Comparison of ENCODE assay signal across 8 cellular contexts in genomic region chr6:142300758-142301251, GRCh38. TPM values are rescaled to one million over a fixed set of nuclear protein-coding genes. Genes with fewer than 3 reads are reported as not detected.
A peak's percentile ranks its signal among the peaks of the same experiment; 100 is the strongest.
DNase-seq lines count a peak whose midpoint lies in the region; ATAC-seq and TF ChIP-seq lines count a peak whose summit lies in the region.

No MANE protein-coding gene starts in this region.

- peak overlapping the region; percentile 21 to 79 (median 66) for H3K4me3 Mint-ChIP-seq in CD4-positive, alpha-beta memory T cell
- H3K4me3 Mint-ChIP-seq in endothelial cell (ENCODE audit: unreplicated experiment), result peak overlapping the region; percentile 93
- H3K4me3 Mint-ChIP-seq in naive thymus-derived CD4-positive, alpha-beta T cell, result peak overlapping the region; percentile 61 to 93 (median 84)

- H3K27me3 ChIP-seq in CD4-positive, alpha-beta memory T cell (ENCODE audit: insufficient read depth, low read length), result no peaks in the 10 kb centered on the region
- no peaks in the 10 kb centered on the region for H3K27me3 ChIP-seq in PC-9 (ENCODE audit: insufficient read depth, low read depth)
- peaks cover 0 to under 1% of the 10 kb centered on the region in 2 donors for H3K27me3 ChIP-seq in naive thymus-derived CD4-positive, alpha-beta T cell (ENCODE audit: control insufficient read depth in 2 of 2, insufficient read depth in 2 of 2, low read length in 2 of 2)

- no peaks in the 10 kb centered on the region for H4K20me1 ChIP-seq in PC-9 (ENCODE audit: insufficient read depth)

- no peak overlapping the region for H3K4me3 ChIP-seq in CD4-positive, alpha-beta memory T cell (ENCODE audit: low read length in 2 of 2)
- H3K4me3 ChIP-seq in PC-9, result peak overlapping the region; percentile 88
- no peak overlapping the region for H3K4me3 ChIP-seq in naive thymus-derived CD4-positive, alpha-beta T cell (ENCODE audit: low read length)

- peaks cover 0 to 2% (median 0%) of the 10 kb centered on the region in 8 donors for H3K9me3 Mint-ChIP-seq in CD4-positive, alpha-beta memory T cell
- no peaks in the 10 kb centered on the region for H3K9me3 Mint-ChIP-seq in endothelial cell (ENCODE audit: unreplicated experiment)
- no peaks in the 10 kb centered on the region for H3K9me3 Mint-ChIP-seq in naive thymus-derived CD4-positive, alpha-beta T cell

- peaks cover 26% of the 10 kb centered on the region for H3F3A ChIP-seq in PC-9 (ENCODE audit: insufficient read depth, low read depth)

- H3K27ac ChIP-seq in CD4-positive, alpha-beta memory T cell (ENCODE audit: low read depth, low read length), result no peak overlapping the region
- peak overlapping the region; percentile 78 for H3K27ac ChIP-seq in PC-9
- no peak overlapping the region for H3K27ac ChIP-seq in naive thymus-derived CD4-positive, alpha-beta T cell (ENCODE audit: low read depth, low read length)

- ATAC-seq in naive thymus-derived CD4-positive, alpha-beta T cell, result no peak
- ATAC-seq in HG03196 (IDR thresholded peaks at IDR 0.05; ENCODE audit: unreplicated experiment), result no peak

- peak overlapping the region; percentile 85 for H3K4me2 ChIP-seq in PC-9

- intact Hi-C loops in CD4-positive, alpha-beta memory T cell (cut with micrococcal nuclease), result no loop called here
- intact Hi-C loops in PC-9 (cut with micrococcal nuclease; ENCODE audit: unreplicated experiment), result loop anchor here (1.0 to 5.0 kb wide), 2 partner anchors 112 to 154 kb away; partner anchors contain the start of genes NMBR and VTA1
- intact Hi-C loops in naive thymus-derived CD4-positive, alpha-beta T cell (cut with micrococcal nuclease), result loop anchor here in 1 of 2 donors (2.0 kb wide), 1 partner anchor 88 kb away; no protein-coding TSS in a partner anchor

- DNase-seq in CD4-positive, alpha-beta memory T cell, result no peak
- DNase-seq in PC-9 (peak; percentile 71 to 88), endothelial cell (ENCODE audit: low spot score) (no peak), NCI-H2196 (lab: John Stamatoyannopoulos, UW; ENCODE audit: unreplicated experiment) (no peak), activated gamma-delta T cell (lab: John Stamatoyannopoulos, UW) (no peak), Kasumi-1 (lab: John Stamatoyannopoulos, UW) (no peak)
- DNase-seq in naive thymus-derived CD4-positive, alpha-beta T cell, result no peak

- POLR2A ChIA-PET in CD4-positive, alpha-beta memory T cell (lab: Charles Lee; ENCODE audit: partially characterized antibody), result no interaction called here
- POLR2A ChIA-PET in PC-9 (lab: Charles Lee; ENCODE audit: unreplicated experiment), result interaction anchor here (0.6 to 1.1 kb wide), 4 partner anchors 70 to 172 kb away, joined by 3 to 16 read pairs (median 6); no protein-coding TSS in a partner anchor
- POLR2A ChIA-PET in naive thymus-derived CD4-positive, alpha-beta T cell (lab: Charles Lee), result no interaction called here

- CTCF ChIA-PET in CD4-positive, alpha-beta memory T cell (lab: Charles Lee; ENCODE audit: partially characterized antibody), result interaction anchor here (0.6 kb wide), 1 partner anchor 1052 kb away, joined by 3 read pairs; no protein-coding TSS in a partner anchor
- CTCF ChIA-PET in PC-9 (lab: Charles Lee), result interaction anchor here (0.6 to 0.9 kb wide), 3 partner anchors 45 to 1357 kb away, joined by 3 read pairs; no protein-coding TSS in a partner anchor
- CTCF ChIA-PET in naive thymus-derived CD4-positive, alpha-beta T cell (lab: Charles Lee), result no interaction called here

- BruUV-seq in PC-9 (replicated peaks; lab: Mats Ljungman, UMichigan), result no TSS peak

- H3K4me1 Mint-ChIP-seq in CD4-positive, alpha-beta memory T cell, result peaks cover 6 to 20% (median 10%) of the 10 kb centered on the region in 4 donors
- peaks cover 3% of the 10 kb centered on the region for H3K4me1 Mint-ChIP-seq in endothelial cell (ENCODE audit: unreplicated experiment)
- peaks cover 3 to 21% (median 15%) of the 10 kb centered on the region in 7 donors for H3K4me1 Mint-ChIP-seq in naive thymus-derived CD4-positive, alpha-beta T cell

- no peaks in the 10 kb centered on the region for H3K9me3 ChIP-seq in CD4-positive, alpha-beta memory T cell (ENCODE audit: control insufficient read depth in 1 of 2, low read length in 2 of 2)
- peaks cover 6% of the 10 kb centered on the region; the same call in 1 of the 2 replicates for H3K9me3 ChIP-seq in PC-9 (ENCODE audit: insufficient read depth, low read depth)
- H3K9me3 ChIP-seq in naive thymus-derived CD4-positive, alpha-beta T cell (ENCODE audit: control insufficient read depth in 2 of 3, low read length in 3 of 3), result no peaks in the 10 kb centered on the region

- peaks cover 21% of the 10 kb centered on the region; the same call in 1 of the 2 replicates for H3K79me2 ChIP-seq in PC-9 (ENCODE audit: low read depth)

- H2AFZ ChIP-seq in PC-9, result peak overlapping the region; percentile 89

- no peaks in the 10 kb centered on the region for H3K36me3 Mint-ChIP-seq in CD4-positive, alpha-beta memory T cell
- H3K36me3 Mint-ChIP-seq in endothelial cell (ENCODE audit: low read depth, unreplicated experiment), result no peaks in the 10 kb centered on the region
- no peaks in the 10 kb centered on the region for H3K36me3 Mint-ChIP-seq in naive thymus-derived CD4-positive, alpha-beta T cell

- no peaks in the 10 kb centered on the region for H3K4me1 ChIP-seq in CD4-positive, alpha-beta memory T cell (ENCODE audit: insufficient read depth, low read length)
- H3K4me1 ChIP-seq in PC-9 (replicated peaks; ENCODE audit: insufficient read depth), result peaks cover 41% of the 10 kb centered on the region
- peaks cover 0 to 7% of the 10 kb centered on the region in 2 donors for H3K4me1 ChIP-seq in naive thymus-derived CD4-positive, alpha-beta T cell (ENCODE audit: control insufficient read depth in 2 of 2, insufficient read depth in 2 of 2, low read length in 2 of 2)

- no peak for TF ChIP-seq CTCF in PC-9 (conservative IDR thresholded peaks at IDR 0.05)
- no peak for TF ChIP-seq CTCF in endothelial cell (IDR thresholded peaks at IDR 0.05; ENCODE audit: unreplicated experiment)

- peaks cover 18% of the 10 kb centered on the region in 2 donors for H3K27me3 Mint-ChIP-seq in CD4-positive, alpha-beta memory T cell
- H3K27me3 Mint-ChIP-seq in endothelial cell (ENCODE audit: unreplicated experiment), result peaks cover 19% of the 10 kb centered on the region
- H3K27me3 Mint-ChIP-seq in naive thymus-derived CD4-positive, alpha-beta T cell, result peaks cover 0 to 41% (median 15%) of the 10 kb centered on the region in 5 donors

- no peak overlapping the region for H3K27ac Mint-ChIP-seq in CD4-positive, alpha-beta memory T cell
- H3K27ac Mint-ChIP-seq in endothelial cell (ENCODE audit: unreplicated experiment), result no peak overlapping the region
- H3K27ac Mint-ChIP-seq in naive thymus-derived CD4-positive, alpha-beta T cell, result peak overlapping the region in 1 of 9 donors; percentile 26

- H3K9me2 ChIP-seq in PC-9 (ENCODE audit: insufficient read depth), result no peaks in the 10 kb centered on the region

- H3K36me3 ChIP-seq in CD4-positive, alpha-beta memory T cell (ENCODE audit: insufficient read depth, low read length), result no peaks in the 10 kb centered on the region
- H3K36me3 ChIP-seq in PC-9 (ENCODE audit: low read depth), result no peaks in the 10 kb centered on the region
- no peaks in the 10 kb centered on the region for H3K36me3 ChIP-seq in naive thymus-derived CD4-positive, alpha-beta T cell (ENCODE audit: control insufficient read depth in 2 of 3, insufficient read depth in 3 of 3, low read length in 3 of 3)

RNA-seq across cellular contexts. Expression of gene ADGRG6, which starts 1.0 kb away (rescaled TPM):
- total RNA-seq in CD4-positive, alpha-beta memory T cell, result under 1 TPM; 0.22 to 0.47 TPM
- not detected for polyA plus RNA-seq in CD4-positive, alpha-beta memory T cell
- total RNA-seq in PC-9 (2021) (24.0 and 30.3 TPM in 2 replicates), endothelial cell (ENCODE audit: unreplicated experiment) (8.8 TPM)
- total RNA-seq in naive thymus-derived CD4-positive, alpha-beta T cell, result 1 to 10 TPM in 1 of 5 experiments, under 1 TPM in 3, not detected in 1; 0.24 to 3.6 (median 0.67) TPM
- polyA plus RNA-seq in naive thymus-derived CD4-positive, alpha-beta T cell, result under 1 TPM in 1 of 2 donors, not detected in 1; 0.02 TPM

Comparison
In these comparisons a context has a peak if more than half of its experiments do, and no peak if none do; other contexts are left out.
1. DNase-seq: peak in PC-9 (2 of 2); none in CD4-positive, alpha-beta memory T cell (0 of 5), endothelial cell (single experiment), naive thymus-derived CD4-positive, alpha-beta T cell (0 of 9), NCI-H2196 (single experiment), activated gamma-delta T cell (single experiment) and Kasumi-1 (0 of 2).
2. Peak in every context shown above with its lines, with median percentiles within 50 percentile points of each other: H3K4me3 Mint-ChIP-seq.